Comparison of ENCODE assay signal across 20 cellular contexts in genomic region chr13:103430368-103430767, GRCh38.
DNase-seq lines count a peak whose midpoint lies in the region; ATAC-seq and TF ChIP-seq lines count a peak whose summit lies in the region.
"Had no signal": no experiment of that assay in that cellular context is flagged by ENCODE, and none has a peak within 500 bp of the region (broad histone marks: within the 10 kb centered on the region; RNA-seq: fewer than 3 reads in every experiment).

No MANE protein-coding gene starts in this region.

- H3K4me1 Mint-ChIP-seq in nephron progenitor cell = no peaks in the 10 kb centered on the region
- H3K4me1 Mint-ChIP-seq: IgD-negative memory B cell had no signal

- H3K27ac Mint-ChIP-seq in nephron progenitor cell = no peak overlapping the region
- H3K27ac Mint-ChIP-seq: GM23338; HFFc6; IgD-negative memory B cell; T-helper 1 cell treated with Interleukin-12 subunit alpha and Interleukin-12 subunit beta and Interleukin-4 antibody, amounts not matched to agents 30 μg/mL and 1 μg/mL, for 36 hours had no signal

- no peak for TF ChIP-seq CTCF in nephron progenitor cell (IDR thresholded peaks at IDR 0.05)

- DNase-seq in NCI-H510A treated with DMSO at 0.1 percent for 48 hours (lab: John Stamatoyannopoulos, UW) = peak; percentile 16
- DNase-seq in NCI-H510A (lab: John Stamatoyannopoulos, UW) = no peak
- peak in 2 of 3 experiments; percentile 22 to 76 for DNase-seq in NCI-H1417 (lab: John Stamatoyannopoulos, UW)
- DNase-seq in NCI-H69 (lab: John Stamatoyannopoulos, UW) = peak; percentile 59
- no peak for DNase-seq in amniotic stem cell (lab: John Stamatoyannopoulos, UW)
- no peak for DNase-seq in nephron progenitor cell
- DNase-seq in activated naive CD4-positive, alpha-beta T cell treated with anti-CD3 and anti-CD28 coated beads, Interleukin-2, amount 50 U/mL, for 16 hours = no peak
- DNase-seq: 8988T, DMS153, HFFc6, NCI-H1092, NCI-H2029, NCI-H2227 treated with DMSO at 0.1 percent for 48 hours, SK-N-SH, SW 1271 had no signal

- peaks cover 20% of the 10 kb centered on the region for H3K9me3 Mint-ChIP-seq in nephron progenitor cell
- H3K9me3 Mint-ChIP-seq: T-helper 1 cell treated with Interleukin-12 subunit alpha and Interleukin-12 subunit beta and Interleukin-4 antibody, amounts not matched to agents 30 μg/mL and 1 μg/mL, for 36 hours had no signal

- no peak for ATAC-seq in GM18873 (IDR thresholded peaks at IDR 0.05; ENCODE audit: low FRiP score, unreplicated experiment)
- ATAC-seq: GM12878, GM23338 had no signal

- H3K36me3 Mint-ChIP-seq in nephron progenitor cell (ENCODE audit: low read depth) = peaks cover 4% of the 10 kb centered on the region
- H3K36me3 Mint-ChIP-seq: IgD-negative memory B cell had no signal

- H3K4me3 Mint-ChIP-seq in nephron progenitor cell = no peak overlapping the region
- H3K4me3 Mint-ChIP-seq: GM23338; HFFc6; IgD-negative memory B cell; T-helper 1 cell treated with Interleukin-12 subunit alpha and Interleukin-12 subunit beta and Interleukin-4 antibody, amounts not matched to agents 30 μg/mL and 1 μg/mL, for 36 hours had no signal

- H3K27me3 Mint-ChIP-seq in nephron progenitor cell (ENCODE audit: low read depth, poor library complexity) = peaks cover 2% of the 10 kb centered on the region
- H3K27me3 Mint-ChIP-seq: IgD-negative memory B cell had no signal

Comparison
In these comparisons a context has a peak if more than half of its experiments do, and no peak if none do; other contexts are left out.
1. DNase-seq: peak in NCI-H510A treated with DMSO at 0.1 percent for 48 hours (single experiment), NCI-H1417 (2 of 3) and NCI-H69 (single experiment); none in NCI-H510A (single experiment), amniotic stem cell (single experiment), nephron progenitor cell (single experiment) and activated naive CD4-positive, alpha-beta T cell treated with anti-CD3 and anti-CD28 coated beads, Interleukin-2, amount 50 U/mL, for 16 hours (single experiment).